In genomic region chr11:36306888-36307287, GRCh38 we compare ENCODE assay signal across 1 cellular context.
TF ChIP-seq lines count a peak whose summit lies in the region.

No MANE protein-coding gene starts in this region.

TF ChIP-seq in SK-N-SH treated with all-trans-retinoic acid at 6 μM for 48 hours, 23 proteins besides CTCF, POLR2A, EP300 and RAD21 (continued from another document):
- TF ChIP-seq PATZ1 (CRISPR knock-in tag; IDR thresholded peaks at IDR 0.05; ENCODE audit: borderline replicate concordance), result no peak
- no peak for TF ChIP-seq ZFP30 (CRISPR knock-in tag; IDR thresholded peaks at IDR 0.05)
- no peak for TF ChIP-seq CSRNP3 (CRISPR knock-in tag; IDR thresholded peaks at IDR 0.05)
- TF ChIP-seq TCF4 (CRISPR knock-in tag; IDR thresholded peaks at IDR 0.05; ENCODE audit: borderline replicate concordance), result no peak
